In the genomic region with DNA sequence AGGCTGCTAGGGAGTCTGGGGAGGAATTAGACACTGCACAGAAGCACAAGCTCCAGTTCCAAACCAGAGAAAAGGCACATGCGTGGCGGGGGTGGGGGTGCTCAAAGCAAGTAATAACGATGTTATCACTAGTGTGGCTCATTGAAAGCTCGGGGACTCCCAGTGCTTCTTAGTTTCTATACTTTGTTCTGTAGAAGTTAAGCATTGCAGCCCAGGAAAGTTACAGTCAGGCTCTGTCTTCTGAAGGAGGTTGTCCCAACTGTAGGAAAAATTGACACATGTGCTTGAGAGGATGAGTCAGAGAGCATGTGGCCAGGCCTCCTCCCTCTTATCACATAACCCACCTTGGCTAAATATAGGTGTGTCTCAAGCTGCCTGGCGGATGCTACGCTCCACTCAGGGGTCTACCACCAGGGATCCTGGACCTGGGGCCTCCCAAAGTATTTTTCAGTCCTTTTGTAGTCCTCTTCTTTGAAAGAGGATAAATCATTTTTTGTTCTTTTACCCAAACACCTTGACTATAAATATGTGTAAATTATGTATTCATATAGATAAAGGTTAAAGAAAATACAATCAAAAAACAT, we compare ENCODE assay signal across 8 cellular contexts. TPM values are rescaled to one million over a fixed set of nuclear protein-coding genes. Genes with fewer than 3 reads are reported as not detected.
A peak's percentile ranks its signal among the peaks of the same experiment; 100 is the strongest.
DNase-seq lines count a peak whose midpoint lies in the region; ATAC-seq and TF ChIP-seq lines count a peak whose summit lies in the region.

No MANE protein-coding gene starts in this region.

- no peaks in the 10 kb centered on the region for H3K36me3 ChIP-seq in cardiac muscle cell

- DNase-seq in HT-29 (ENCODE audit: low spot score) (peak; percentile 75), cardiac muscle cell (ENCODE audit: low read depth in 1 of 2, low spot score in 1 of 2) (peak; percentile 43 to 47), nucleus accumbens (lab: John Stamatoyannopoulos, UW) (no peak), progenitor cell of endocrine pancreas (ENCODE audit: low spot score, unreplicated experiment) (no peak)
- DNase-seq in activated CD8-positive, alpha-beta T cell treated with anti-CD3 and anti-CD28 coated beads for 36 hours: peak; percentile 85
- DNase-seq in stimulated activated CD4-positive, alpha-beta T cell treated with anti-CD3 and anti-CD28 coated beads, Interleukin-4, amount 100 ng/mL, for 48 hours (ENCODE audit: low read depth in 2 of 2): peak; percentile 56 to 57

- H3K27ac ChIP-seq in 22Rv1 (peak overlapping the region; percentile 30; the same call in 1 of the 2 replicates), cardiac muscle cell (peak overlapping the region; percentile 36)

- H3K9me3 Mint-ChIP-seq in activated CD8-positive, alpha-beta T cell treated with anti-CD3 and anti-CD28 coated beads for 36 hours: no peaks in the 10 kb centered on the region
- H3K9me3 Mint-ChIP-seq in progenitor cell of endocrine pancreas (ENCODE audit: low read depth): no peaks in the 10 kb centered on the region

- TF ChIP-seq CTCF in 22Rv1 (IDR thresholded peaks at IDR 0.05) (no peak), cardiac muscle cell (IDR thresholded peaks at IDR 0.05; ENCODE audit: low read depth, low read length) (no peak), progenitor cell of endocrine pancreas (IDR thresholded peaks at IDR 0.05; ENCODE audit: unreplicated experiment) (no peak)
- TF ChIP-seq CTCF in activated CD8-positive, alpha-beta T cell treated with anti-CD3 and anti-CD28 coated beads for 36 hours (IDR thresholded peaks at IDR 0.05): no peak

- POLR2A ChIA-PET in activated CD8-positive, alpha-beta T cell treated with anti-CD3 and anti-CD28 coated beads for 36 hours (lab: Charles Lee): interaction anchor here (0.5 to 0.7 kb wide), 3 partner anchors 166 to 735 kb away, joined by 3 read pairs; no protein-coding TSS in a partner anchor

- intact Hi-C loops in activated CD8-positive, alpha-beta T cell treated with anti-CD3 and anti-CD28 coated beads for 36 hours (cut with micrococcal nuclease): no loop called here

- H3K27me3 ChIP-seq in cardiac muscle cell: no peaks in the 10 kb centered on the region

- H3K27ac Mint-ChIP-seq in activated CD8-positive, alpha-beta T cell treated with anti-CD3 and anti-CD28 coated beads for 36 hours: peak overlapping the region; percentile 78
- no peak overlapping the region for H3K27ac Mint-ChIP-seq in progenitor cell of endocrine pancreas

- CTCF ChIA-PET in activated CD8-positive, alpha-beta T cell treated with anti-CD3 and anti-CD28 coated beads for 36 hours (lab: Charles Lee): interaction anchor here (1.4 to 1.7 kb wide), 4 partner anchors 9 to 46 kb away, joined by 3 to 12 read pairs (median 4); no protein-coding TSS in a partner anchor

- H3K9me3 ChIP-seq in cardiac muscle cell (ENCODE audit: low read depth): no peaks in the 10 kb centered on the region

- no peaks in the 10 kb centered on the region for H3K36me3 Mint-ChIP-seq in activated CD8-positive, alpha-beta T cell treated with anti-CD3 and anti-CD28 coated beads for 36 hours (ENCODE audit: low read depth)
- H3K36me3 Mint-ChIP-seq in progenitor cell of endocrine pancreas (ENCODE audit: insufficient read depth): no peaks in the 10 kb centered on the region

- ATAC-seq in activated CD8-positive, alpha-beta T cell treated with anti-CD3 and anti-CD28 coated beads for 36 hours: peak; percentile 77
- no peak for ATAC-seq in GM18873 (IDR thresholded peaks at IDR 0.05; ENCODE audit: low FRiP score, unreplicated experiment)

- peaks cover 32% of the 10 kb centered on the region for H3K4me1 Mint-ChIP-seq in activated CD8-positive, alpha-beta T cell treated with anti-CD3 and anti-CD28 coated beads for 36 hours (ENCODE audit: low read depth)
- H3K4me1 Mint-ChIP-seq in progenitor cell of endocrine pancreas (ENCODE audit: low read depth): peaks cover 36% of the 10 kb centered on the region

- H3K4me3 ChIP-seq in cardiac muscle cell: no peak overlapping the region

- H3K4me1 ChIP-seq in cardiac muscle cell (ENCODE audit: low read depth): peaks cover 8% of the 10 kb centered on the region

- H3K4me3 Mint-ChIP-seq in activated CD8-positive, alpha-beta T cell treated with anti-CD3 and anti-CD28 coated beads for 36 hours: peak overlapping the region; percentile 39
- no peak overlapping the region for H3K4me3 Mint-ChIP-seq in progenitor cell of endocrine pancreas (ENCODE audit: low read depth)

- H3K27me3 Mint-ChIP-seq in activated CD8-positive, alpha-beta T cell treated with anti-CD3 and anti-CD28 coated beads for 36 hours: peaks cover 12% of the 10 kb centered on the region
- peaks cover 10% of the 10 kb centered on the region for H3K27me3 Mint-ChIP-seq in progenitor cell of endocrine pancreas

RNA-seq across cellular contexts. Expression of gene GALNT5, which starts 3.8 kb away (rescaled TPM):
- total RNA-seq in HT-29 (2014; rRNA removed; shearing (Covaris generic)): 0.70 and 1.1 TPM in 2 replicates
- total RNA-seq in activated CD8-positive, alpha-beta T cell treated with anti-CD3 and anti-CD28 coated beads for 36 hours: not detected
- total RNA-seq in cardiac muscle cell: 2.0 and 2.4 TPM in 2 replicates
- 1.3 and 1.8 TPM in 2 replicates for polyA plus RNA-seq in cardiac muscle cell
- 0.60 and 1.2 TPM in 2 replicates for total RNA-seq in progenitor cell of endocrine pancreas

Comparison
In these comparisons a context has a peak if more than half of its experiments do, and no peak if none do; other contexts are left out.
1. DNase-seq: peak in HT-29 (single experiment), activated CD8-positive, alpha-beta T cell treated with anti-CD3 and anti-CD28 coated beads for 36 hours (single experiment), cardiac muscle cell (2 of 2) and stimulated activated CD4-positive, alpha-beta T cell treated with anti-CD3 and anti-CD28 coated beads, Interleukin-4, amount 100 ng/mL, for 48 hours (2 of 2); none in nucleus accumbens (0 of 56) and progenitor cell of endocrine pancreas (single experiment).